15 cellular contexts compared by ENCODE assay signal in genomic region chr18:58100154-58100553, GRCh38. TPM values are rescaled to one million over a fixed set of nuclear protein-coding genes. Genes with fewer than 3 reads are reported as not detected.
A peak's percentile ranks its signal among the peaks of the same experiment; 100 is the strongest.
DNase-seq lines count a peak whose midpoint lies in the region; ATAC-seq and TF ChIP-seq lines count a peak whose summit lies in the region.
"Had no signal": no experiment of that assay in that cellular context is flagged by ENCODE, and none has a peak within 500 bp of the region (broad histone marks: within the 10 kb centered on the region; RNA-seq: fewer than 3 reads in every experiment).

No MANE protein-coding gene starts in this region.

- DNase-seq in breast epithelium (ENCODE audit: low spot score in 2 of 2) (no peak), mammary epithelial cell (no peak), activated B cell treated with CpG ODN at 0.5 μM for 24 hours (no peak), transverse colon (no peak), spleen (no peak), 8988T (no peak), inferior parietal cortex (ENCODE audit: extremely low spot score) (no peak)
- DNase-seq: activated naive CD8-positive, alpha-beta T cell treated with anti-CD3 and anti-CD28 coated beads for 36 hours; NCI-H1105; NCI-H526 treated with DMSO at 0.1 percent for 48 hours; pancreas; Right ventricle myocardium superior had no signal

- TF ChIP-seq POLR2A in breast epithelium (IDR thresholded peaks at IDR 0.05) (no peak), transverse colon (IDR thresholded peaks at IDR 0.05) (no peak), spleen (IDR thresholded peaks at IDR 0.05) (no peak)

- dilution Hi-C loops in mammary epithelial cell (cut with HindIII; ENCODE audit: low sequenced_read_pairs) = no loop called here

- no peak overlapping the region for H3K9ac ChIP-seq in mammary epithelial cell (ENCODE audit: insufficient read depth, low read length)

- no peaks in the 10 kb centered on the region for H3K36me3 Mint-ChIP-seq in activated B cell treated with CpG ODN at 0.5 μM for 24 hours (ENCODE audit: low read depth)
- H3K36me3 Mint-ChIP-seq: activated naive CD8-positive, alpha-beta T cell treated with anti-CD3 and anti-CD28 coated beads for 36 hours had no signal

- no peak for TF ChIP-seq EP300 in transverse colon (IDR thresholded peaks at IDR 0.05; ENCODE audit: low read depth)

- TF ChIP-seq CTCF in breast epithelium (IDR thresholded peaks at IDR 0.05) = no peak
- TF ChIP-seq CTCF in mammary epithelial cell (conservative IDR thresholded peaks at IDR 0.05 in 1 of 2, IDR thresholded peaks at IDR 0.05 in 1 of 2; ENCODE audit: extremely low read depth in 1 of 2, insufficient read depth in 1 of 2, low read depth in 1 of 2, low read length in 2 of 2) = no peak
- TF ChIP-seq CTCF in activated B cell treated with CpG ODN at 0.5 μM for 24 hours (IDR thresholded peaks at IDR 0.05) = no peak
- no peak for TF ChIP-seq CTCF in transverse colon (IDR thresholded peaks at IDR 0.05)
- no peak for TF ChIP-seq CTCF in spleen (IDR thresholded peaks at IDR 0.05 in 8 of 11, conservative IDR thresholded peaks at IDR 0.05 in 3 of 11)

- ATAC-seq in HG02938 (IDR thresholded peaks at IDR 0.05; ENCODE audit: unreplicated experiment) (peak; percentile 41), activated B cell treated with CpG ODN at 0.5 μM for 24 hours (ENCODE audit: low read depth) (peak; percentile 40)
- ATAC-seq: HepG2, pancreas had no signal

- POLR2A ChIA-PET in activated B cell treated with CpG ODN at 0.5 μM for 24 hours (lab: Charles Lee) = interaction anchor here (1.0 kb wide), 1 partner anchor 8 kb away, joined by 4 read pairs; no protein-coding TSS in a partner anchor

- no peak overlapping the region for H3K4me2 ChIP-seq in mammary epithelial cell (ENCODE audit: insufficient read depth, low read depth, low read length)

- no peaks in the 10 kb centered on the region for H3K4me1 ChIP-seq in breast epithelium
- H3K4me1 ChIP-seq in mammary epithelial cell (ENCODE audit: insufficient read depth, low read length) = no peaks in the 10 kb centered on the region
- H3K4me1 ChIP-seq in transverse colon = peaks cover 9 to 56% (median 31%) of the 10 kb centered on the region in 4 donors
- H3K4me1 ChIP-seq in spleen = peaks cover 0 to 43% (median 13%) of the 10 kb centered on the region in 6 donors

- peak overlapping the region; percentile 16 for H3K27ac Mint-ChIP-seq in activated B cell treated with CpG ODN at 0.5 μM for 24 hours
- H3K27ac Mint-ChIP-seq: activated naive CD8-positive, alpha-beta T cell treated with anti-CD3 and anti-CD28 coated beads for 36 hours had no signal

- H2AFZ ChIP-seq in mammary epithelial cell (ENCODE audit: low read depth, low read length) = no peak overlapping the region

- peak overlapping the region; percentile 48 to 75 for H3K27ac ChIP-seq in breast epithelium
- H3K27ac ChIP-seq in mammary epithelial cell (ENCODE audit: insufficient read depth, low read depth, low read length) = no peak overlapping the region
- H3K27ac ChIP-seq in transverse colon = peak overlapping the region; percentile 19 to 54 (median 41)
- no peak overlapping the region for H3K27ac ChIP-seq in spleen

- intact Hi-C loops in breast epithelium (cut with DNase I; ENCODE audit: low total_unique reads) = no loop called here
- intact Hi-C loops in mammary epithelial cell (cut with micrococcal nuclease) = no loop called here
- intact Hi-C loops in activated B cell treated with CpG ODN at 0.5 μM for 24 hours (cut with micrococcal nuclease) = loop anchor here (1.0 kb wide), 1 partner anchor 9 kb away; no protein-coding TSS in a partner anchor
- intact Hi-C loops in transverse colon (cut with DNase I; ENCODE audit: low total_unique reads) = no loop called here
- intact Hi-C loops in spleen (cut with DNase I; ENCODE audit: low total_unique reads) = no loop called here

- peaks cover 51% of the 10 kb centered on the region for H3K79me2 ChIP-seq in mammary epithelial cell (ENCODE audit: insufficient read depth, low read length)

- H3K27me3 ChIP-seq in breast epithelium = no peaks in the 10 kb centered on the region
- no peaks in the 10 kb centered on the region for H3K27me3 ChIP-seq in mammary epithelial cell (ENCODE audit: insufficient read depth, low read length)
- no peaks in the 10 kb centered on the region for H3K27me3 ChIP-seq in transverse colon
- H3K27me3 ChIP-seq in spleen (replicated peaks in 1 of 7) = no peaks in the 10 kb centered on the region
- H3K27me3 ChIP-seq: esophagus muscularis mucosa, pancreas had no signal

- H3K9me3 ChIP-seq in breast epithelium (no peaks in the 10 kb centered on the region), mammary epithelial cell (replicated peaks; ENCODE audit: insufficient read depth, low read length) (no peaks in the 10 kb centered on the region), transverse colon (no peaks in the 10 kb centered on the region), spleen (no peaks in the 10 kb centered on the region)
- H3K9me3 ChIP-seq: esophagus muscularis mucosa, pancreas had no signal

- H3K9me3 Mint-ChIP-seq in activated B cell treated with CpG ODN at 0.5 μM for 24 hours = no peaks in the 10 kb centered on the region
- H3K9me3 Mint-ChIP-seq: activated naive CD8-positive, alpha-beta T cell treated with anti-CD3 and anti-CD28 coated beads for 36 hours had no signal

- in situ Hi-C loops in mammary epithelial cell (cut with MboI; ENCODE audit: low sequenced_read_pairs in 2 of 2) = loop anchor here in 1 of 2 donors (25.0 kb wide), 1 partner anchor 463 kb away; no protein-coding TSS in a partner anchor
- in situ Hi-C loops in transverse colon (cut with MboI; ENCODE audit: low pct_ligation_motif_present in 1 of 4, low pct_unique_long_range_greater_than_20kb in 1 of 4, low sequenced_read_pairs in 3 of 4) = loop anchor here in 2 of 4 donors (25.0 kb wide), 2 partner anchors 138 to 213 kb away; no protein-coding TSS in a partner anchor

- H4K20me1 ChIP-seq in mammary epithelial cell (ENCODE audit: insufficient read depth, low read length) = no peaks in the 10 kb centered on the region

- H3K27me3 Mint-ChIP-seq in activated B cell treated with CpG ODN at 0.5 μM for 24 hours = no peaks in the 10 kb centered on the region

- no peaks in the 10 kb centered on the region for H3K36me3 ChIP-seq in breast epithelium
- H3K36me3 ChIP-seq in mammary epithelial cell (ENCODE audit: insufficient read depth, low read length) = no peaks in the 10 kb centered on the region
- H3K36me3 ChIP-seq in transverse colon = no peaks in the 10 kb centered on the region
- no peaks in the 10 kb centered on the region for H3K36me3 ChIP-seq in spleen
- H3K36me3 ChIP-seq: esophagus muscularis mucosa, pancreas had no signal

- CTCF ChIA-PET in mammary epithelial cell (lab: Charles Lee; ENCODE audit: low non-redundant PET) (no interaction called here), activated B cell treated with CpG ODN at 0.5 μM for 24 hours (lab: Charles Lee) (interaction anchor here (1.0 kb wide), 1 partner anchor 9 kb away, joined by 3 read pairs; no protein-coding TSS in a partner anchor)

- H3K4me1 Mint-ChIP-seq in activated B cell treated with CpG ODN at 0.5 μM for 24 hours = peaks cover 33% of the 10 kb centered on the region

- 87% methylated on average over 3 of the region's 3 CpGs for WGBS in mammary epithelial cell (ENCODE audit: low coverage, missing lambda C conversion rate)
- WGBS in transverse colon (ENCODE audit: low coverage in 1 of 2), 2 donors = 41% methylated on average over 3 of the region's 3 CpGs; no CpG with 5 or more reads in 1 of the 2 donors
- 67 to 75% (median 68%) methylated on average over 3 of the region's 3 CpGs for WGBS in spleen, 5 donors

- no TSS peak for BruUV-seq in mammary epithelial cell (replicated peaks; lab: Mats Ljungman, UMichigan)

- H3K4me3 ChIP-seq in breast epithelium (no peak overlapping the region), mammary epithelial cell (replicated peaks in 1 of 3; ENCODE audit: insufficient read depth in 1 of 3, low read depth in 2 of 3, low read length in 3 of 3) (no peak overlapping the region), transverse colon (no peak overlapping the region), spleen (no peak overlapping the region)
- H3K4me3 ChIP-seq: esophagus muscularis mucosa, pancreas had no signal

- no peak overlapping the region for H3K4me3 Mint-ChIP-seq in activated B cell treated with CpG ODN at 0.5 μM for 24 hours
- H3K4me3 Mint-ChIP-seq: activated naive CD8-positive, alpha-beta T cell treated with anti-CD3 and anti-CD28 coated beads for 36 hours had no signal

RNA-seq across cellular contexts. Expression of gene NEDD4L, which starts 56.1 kb away (rescaled TPM):
- total RNA-seq in breast epithelium (100 to 1,000 TPM in 2 of 3 donors, 10 to 100 TPM in 1; 26.2 to 162 (median 106) TPM), mammary epithelial cell (100 to 1,000 TPM; 145 to 148 TPM), activated B cell treated with CpG ODN at 0.5 μM for 24 hours (24.9 and 32.6 TPM in 2 replicates), transverse colon (100 to 1,000 TPM; 217 to 773 (median 305) TPM), spleen (10 to 100 TPM; 14.3 to 26.9 (median 24.9) TPM)
- polyA plus RNA-seq in mammary epithelial cell (48.4 TPM), spleen (10 to 100 TPM in 1 of 3 donors, 1 to 10 TPM in 2; 8.7 to 14.1 (median 9.0) TPM)
- polyA minus RNA-seq in mammary epithelial cell = 144 TPM

Comparison
In these comparisons a context has a peak if more than half of its experiments do, and no peak if none do; other contexts are left out.
1. H3K27ac ChIP-seq: peak in breast epithelium (2 of 2) and transverse colon (4 of 4); none in mammary epithelial cell (single experiment) and spleen (0 of 8).